Comparison of ENCODE assay signal across 36 cellular contexts in the genomic region with DNA sequence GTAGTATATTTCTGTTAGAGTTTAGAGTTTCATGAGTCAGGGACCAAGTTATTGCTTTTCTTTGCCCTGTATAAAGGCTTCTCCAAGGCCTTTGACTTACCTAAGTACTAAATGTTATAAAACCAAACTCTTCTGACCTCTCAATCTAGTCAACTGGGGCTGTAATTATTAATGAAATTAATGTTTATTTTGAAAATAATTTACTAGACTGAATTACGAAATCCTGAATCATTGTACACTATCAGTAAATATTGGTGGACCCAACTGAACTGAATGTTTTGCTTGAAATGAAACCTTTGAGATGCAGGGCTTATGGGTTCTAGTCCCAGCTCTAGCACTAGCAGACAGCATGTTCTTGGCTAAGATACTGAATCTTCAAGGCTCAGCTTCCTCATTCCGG. TPM values are rescaled to one million over a fixed set of nuclear protein-coding genes. Genes with fewer than 3 reads are reported as not detected.
"Had no signal": no experiment of that assay in that cellular context is flagged by ENCODE, and none has a peak within 500 bp of the region (broad histone marks: within the 10 kb centered on the region; RNA-seq: fewer than 3 reads in every experiment).

No MANE protein-coding gene starts in this region.

- H3K4me3 Mint-ChIP-seq: activated B cell treated with CpG ODN at 0.5 μM for 24 hours; activated CD8-positive, alpha-beta T cell treated with anti-CD3 and anti-CD28 coated beads for 36 hours; activated naive CD8-positive, alpha-beta T cell; activated T-cell treated with anti-CD3 and anti-CD28 coated beads, Interleukin-2, amount 50 U/mL, for 4 hours; activated T-helper 17 cell treated with anti-CD3 and anti-CD28 coated beads, Interleukin-2, amount 50 U/mL, for 72 hours; central memory CD8-positive, alpha-beta T cell; dendritic cell treated with granulocyte-macrophage colony-stimulating factor and Interleukin-4, amounts not matched to agents 40 ng/mL and 50 ng/mL, for 4 days; T-helper 17 cell; T-helper 2 cell treated with Interferon-gamma antibody and Interleukin-4, amounts not matched to agents 5 μg/mL and 100 μg/mL, for 36 hours had no signal

- H3K27me3 ChIP-seq: brain microvascular endothelial cell, dorsolateral prefrontal cortex, esophagus squamous epithelium, gastroesophageal sphincter had no signal

- DNase-seq: activated B cell treated with CpG ODN at 0.5 μM for 24 hours; activated CD4-positive, alpha-beta T cell treated with anti-CD3 and anti-CD28 coated beads for 48 hours; activated CD4-positive, alpha-beta T cell treated with anti-CD3 and anti-CD28 coated beads, Interleukin-2, amount 50 U/mL, for 1 hour; activated CD4-positive, alpha-beta T cell treated with anti-CD3 and anti-CD28 coated beads, Interleukin-2, amount 50 U/mL, for 48 hours; activated CD8-positive, alpha-beta memory T cell treated with anti-CD3 and anti-CD28 coated beads for 24 hours; activated CD8-positive, alpha-beta T cell treated with anti-CD3 and anti-CD28 coated beads for 36 hours; activated effector memory CD4-positive, alpha-beta T cell treated with Interleukin-2 at 50 U/mL for 16 hours; activated gamma-delta T cell treated with Interleukin-2 at 50 U/mL for 16 hours; activated naive CD4-positive, alpha-beta T cell treated with anti-CD3 and anti-CD28 coated beads, Interleukin-2, amount 50 U/mL, for 16 hours; activated naive CD4-positive, alpha-beta T cell treated with Interleukin-2 at 50 U/mL for 16 hours; activated T-cell treated with anti-CD3 and anti-CD28 coated beads, Interleukin-2, amount 50 U/mL, for 4 hours; amniotic stem cell; anterior cingulate cortex; brain microvascular endothelial cell; dorsolateral prefrontal cortex; effector memory CD4-positive, alpha-beta T cell; esophagus squamous epithelium; foreskin melanocyte; T-helper 1 cell; T-helper 17 cell; T1000; WERI-Rb-1 had no signal

- H3K4me1 Mint-ChIP-seq: activated B cell treated with CpG ODN at 0.5 μM for 24 hours; activated T-helper 17 cell treated with anti-CD3 and anti-CD28 coated beads, Interleukin-2, amount 50 U/mL, for 72 hours; central memory CD8-positive, alpha-beta T cell; T-helper 17 cell had no signal

- ATAC-seq: activated CD4-positive, CD25-positive, alpha-beta regulatory T cell treated with anti-CD3 and anti-CD28 coated beads, Interleukin-2, amount 50 U/mL, for 24 hours; activated CD8-positive, alpha-beta T cell treated with anti-CD3 and anti-CD28 coated beads for 36 hours; activated T-cell treated with anti-CD3 and anti-CD28 coated beads, Interleukin-2, amount 50 U/mL, for 4 hours; activated T-helper 17 cell treated with anti-CD3 and anti-CD28 coated beads, Interleukin-2, amount 50 U/mL, for 72 hours; gastroesophageal sphincter; T-helper 17 cell had no signal

- H3K36me3 ChIP-seq: brain microvascular endothelial cell, esophagus squamous epithelium, gastroesophageal sphincter, WERI-Rb-1 had no signal

- H3K27ac ChIP-seq: brain microvascular endothelial cell, coronary artery, dorsolateral prefrontal cortex, esophagus squamous epithelium, gastroesophageal sphincter, WERI-Rb-1 had no signal

- FAIRE-seq: astrocyte, bronchial epithelial cell had no signal

- H3K4me1 ChIP-seq: esophagus squamous epithelium, gastroesophageal sphincter had no signal

- H3K9me3 ChIP-seq: esophagus squamous epithelium, gastroesophageal sphincter had no signal

- H3K27ac Mint-ChIP-seq: activated B cell treated with CpG ODN at 0.5 μM for 24 hours; activated CD8-positive, alpha-beta T cell treated with anti-CD3 and anti-CD28 coated beads for 36 hours; activated naive CD8-positive, alpha-beta T cell; activated T-helper 17 cell treated with anti-CD3 and anti-CD28 coated beads, Interleukin-2, amount 50 U/mL, for 72 hours; dendritic cell treated with granulocyte-macrophage colony-stimulating factor and Interleukin-4, amounts not matched to agents 40 ng/mL and 50 ng/mL, for 4 days; T-helper 17 cell; T-helper 2 cell treated with Interferon-gamma antibody and Interleukin-4, amounts not matched to agents 5 μg/mL and 100 μg/mL, for 36 hours had no signal

- H3K9me3 Mint-ChIP-seq: activated T-helper 17 cell treated with anti-CD3 and anti-CD28 coated beads, Interleukin-2, amount 50 U/mL, for 72 hours had no signal

- H3K36me3 Mint-ChIP-seq: activated naive CD8-positive, alpha-beta T cell had no signal

- H3K4me3 ChIP-seq: coronary artery, dorsolateral prefrontal cortex, esophagus squamous epithelium, gastroesophageal sphincter had no signal

- H3K27me3 Mint-ChIP-seq: activated CD8-positive, alpha-beta T cell treated with anti-CD3 and anti-CD28 coated beads for 36 hours; activated naive CD8-positive, alpha-beta T cell; activated T-helper 17 cell treated with anti-CD3 and anti-CD28 coated beads, Interleukin-2, amount 50 U/mL, for 72 hours; central memory CD8-positive, alpha-beta T cell; dendritic cell treated with granulocyte-macrophage colony-stimulating factor and Interleukin-4, amounts not matched to agents 40 ng/mL and 50 ng/mL, for 4 days; T-helper 17 cell had no signal

RNA-seq across cellular contexts. Expression of a gene that starts 1.7 kb away (rescaled TPM):
- total RNA-seq: activated B cell treated with CpG ODN at 0.5 μM for 24 hours; activated CD8-positive, alpha-beta T cell treated with anti-CD3 and anti-CD28 coated beads for 36 hours; activated T-helper 17 cell treated with anti-CD3 and anti-CD28 coated beads, Interleukin-2, amount 50 U/mL, for 72 hours; astrocyte; bronchial epithelial cell; cardiac septum; cerebellum; dorsolateral prefrontal cortex; fibroblast of lung; glomerular endothelial cell; T-helper 17 cell had no signal
- polyA plus RNA-seq: fibroblast of lung had no signal
